Comparison of ENCODE assay signal across 10 cellular contexts in the genomic region with DNA sequence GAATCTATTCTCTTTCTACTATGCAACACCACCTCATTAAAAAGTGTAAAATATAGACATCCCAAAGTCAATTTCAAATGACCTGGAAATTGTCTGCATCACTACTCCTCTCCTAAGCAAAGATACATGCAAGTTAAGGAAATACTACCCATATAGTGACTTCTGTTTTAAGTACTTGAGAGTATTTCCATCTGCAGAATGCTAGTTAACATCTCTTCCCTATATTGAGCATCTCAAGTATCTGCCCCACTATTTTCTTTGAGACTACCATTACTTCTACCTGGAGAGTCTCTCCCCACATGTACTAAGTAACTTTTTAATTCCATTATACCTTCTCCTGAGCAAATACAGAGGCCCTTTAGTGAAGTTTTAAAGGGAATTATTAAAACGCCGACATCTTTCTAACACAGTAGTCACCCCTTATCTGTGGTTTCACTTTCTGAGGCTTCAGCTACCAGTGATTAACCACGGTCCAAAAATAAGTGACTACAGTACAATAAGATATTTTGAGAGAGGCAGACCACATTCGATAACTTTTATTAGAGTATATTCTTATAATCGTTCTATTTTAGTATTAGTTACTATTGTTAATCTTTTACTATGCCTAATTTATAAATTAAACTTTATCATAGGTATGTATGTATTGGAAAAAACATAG. TPM values are rescaled to one million over a fixed set of nuclear protein-coding genes. Genes with fewer than 3 reads are reported as not detected.
DNase-seq lines count a peak whose midpoint lies in the region; ATAC-seq and TF ChIP-seq lines count a peak whose summit lies in the region.
"Had no signal": no experiment of that assay in that cellular context is flagged by ENCODE, and none has a peak within 500 bp of the region (broad histone marks: within the 10 kb centered on the region; RNA-seq: fewer than 3 reads in every experiment).

No MANE protein-coding gene starts in this region.

- H3K27me3 ChIP-seq in CD4-positive, alpha-beta memory T cell (ENCODE audit: insufficient read depth, low read length): no peaks in the 10 kb centered on the region

- intact Hi-C loops in CD4-positive, alpha-beta memory T cell (cut with micrococcal nuclease): no loop called here
- intact Hi-C loops in MCF 10A (cut with micrococcal nuclease): no loop called here

- CTCF ChIA-PET in CD4-positive, alpha-beta memory T cell (lab: Charles Lee; ENCODE audit: partially characterized antibody): no interaction called here
- CTCF ChIA-PET in MCF 10A (lab: Yijun Ruan, JAX): no interaction called here

- H3K9me3 ChIP-seq in CD4-positive, alpha-beta memory T cell (ENCODE audit: control insufficient read depth in 1 of 2, low read length in 2 of 2): no peaks in the 10 kb centered on the region

- no peak for TF ChIP-seq CTCF in MCF 10A (IDR thresholded peaks at IDR 0.05; ENCODE audit: unreplicated experiment)

- H3K36me3 ChIP-seq in CD4-positive, alpha-beta memory T cell (ENCODE audit: insufficient read depth, low read length): peaks cover 53% of the 10 kb centered on the region

- no peaks in the 10 kb centered on the region for H3K9me3 Mint-ChIP-seq in immature natural killer cell
- no peaks in the 10 kb centered on the region for H3K9me3 Mint-ChIP-seq in CD4-positive, alpha-beta memory T cell
- H3K9me3 Mint-ChIP-seq in MCF 10A (ENCODE audit: unreplicated experiment): no peaks in the 10 kb centered on the region
- H3K9me3 Mint-ChIP-seq: nephron had no signal

- POLR2A ChIA-PET in CD4-positive, alpha-beta memory T cell (lab: Charles Lee; ENCODE audit: partially characterized antibody): no interaction called here
- POLR2A ChIA-PET in MCF 10A (lab: Yijun Ruan, JAX): interaction anchor here (0.7 to 1.7 kb wide), 3 partner anchors 9 to 21 kb away, joined by 3 to 6 read pairs (median 3); no protein-coding TSS in a partner anchor

- H3K4me1 Mint-ChIP-seq in immature natural killer cell: peaks cover 26 to 44% of the 10 kb centered on the region in 2 donors
- H3K4me1 Mint-ChIP-seq in CD4-positive, alpha-beta memory T cell: peaks cover 2 to 5% (median 2%) of the 10 kb centered on the region in 4 donors
- H3K4me1 Mint-ChIP-seq in MCF 10A (ENCODE audit: insufficient read depth, unreplicated experiment): peaks cover 3% of the 10 kb centered on the region
- H3K4me1 Mint-ChIP-seq: nephron had no signal

- peak; percentile 84 for ATAC-seq in GM18907 (IDR thresholded peaks at IDR 0.05; ENCODE audit: unreplicated experiment)
- peak; percentile 96 for ATAC-seq in GM21619 (IDR thresholded peaks at IDR 0.05; ENCODE audit: unreplicated experiment)
- ATAC-seq in HG03135 (IDR thresholded peaks at IDR 0.05; ENCODE audit: unreplicated experiment): peak; percentile 91

- H3K27me3 Mint-ChIP-seq in immature natural killer cell (ENCODE audit: low read depth in 3 of 3) (no peaks in the 10 kb centered on the region), MCF 10A (ENCODE audit: insufficient read depth, unreplicated experiment) (no peaks in the 10 kb centered on the region)
- H3K27me3 Mint-ChIP-seq in CD4-positive, alpha-beta memory T cell: no peaks in the 10 kb centered on the region

- H3K27ac Mint-ChIP-seq in immature natural killer cell (peak overlapping the region; percentile 25 to 87 (median 70)), MCF 10A (ENCODE audit: low read depth, unreplicated experiment) (no peak overlapping the region)
- H3K27ac Mint-ChIP-seq in CD4-positive, alpha-beta memory T cell: no peak overlapping the region
- H3K27ac Mint-ChIP-seq: nephron had no signal

- H3K4me3 Mint-ChIP-seq in immature natural killer cell (peak overlapping the region; percentile 60 to 82 (median 69)), MCF 10A (ENCODE audit: unreplicated experiment) (no peak overlapping the region)
- H3K4me3 Mint-ChIP-seq in CD4-positive, alpha-beta memory T cell: no peak overlapping the region
- H3K4me3 Mint-ChIP-seq: nephron had no signal

- no peaks in the 10 kb centered on the region for H3K4me1 ChIP-seq in CD4-positive, alpha-beta memory T cell (ENCODE audit: insufficient read depth, low read length)

- H3K27ac ChIP-seq in CD4-positive, alpha-beta memory T cell (ENCODE audit: low read depth, low read length): no peak overlapping the region

- BruUV-seq in MCF 10A (replicated peaks; lab: Mats Ljungman, UMichigan): no TSS peak

- no peak overlapping the region for H3K4me3 ChIP-seq in CD4-positive, alpha-beta memory T cell (ENCODE audit: low read length in 2 of 2)

- H3K36me3 Mint-ChIP-seq in immature natural killer cell (peaks cover 18 to 56% (median 27%) of the 10 kb centered on the region in 3 donors), MCF 10A (ENCODE audit: insufficient read depth, unreplicated experiment) (peaks cover 83% of the 10 kb centered on the region)
- peaks cover 70% of the 10 kb centered on the region in 2 donors for H3K36me3 Mint-ChIP-seq in CD4-positive, alpha-beta memory T cell

- DNase-seq in immature natural killer cell: no peak
- no peak for DNase-seq in CD4-positive, alpha-beta memory T cell
- no peak for DNase-seq in NCI-H345 treated with DMSO at 0.1 percent for 48 hours (lab: John Stamatoyannopoulos, UW; ENCODE audit: unreplicated experiment)
- no peak for DNase-seq in MCF 10A (ENCODE audit: unreplicated experiment)
- DNase-seq: activated effector memory CD4-positive, alpha-beta T cell treated with anti-CD3 and anti-CD28 coated beads, Interleukin-2, amount 50 U/mL, for 16 hours; NCI-H2029 treated with DMSO at 0.1 percent for 48 hours had no signal

RNA-seq across cellular contexts. Expression of gene CWC22, which starts 21.8 kb away (rescaled TPM):
- 10 to 100 TPM; 15.2 to 28.3 (median 21.1) TPM for polyA plus RNA-seq in immature natural killer cell
- total RNA-seq in CD4-positive, alpha-beta memory T cell: 10 to 100 TPM; 28.9 to 31.1 TPM
- 10 to 100 TPM; 18.1 to 27.5 TPM for polyA plus RNA-seq in CD4-positive, alpha-beta memory T cell
- total RNA-seq in MCF 10A (2022): 34.0 and 38.8 TPM in 2 replicates

Comparison
In these comparisons a context has a peak if more than half of its experiments do, and no peak if none do; other contexts are left out.
1. H3K27ac Mint-ChIP-seq: peak in immature natural killer cell (6 of 6); none in CD4-positive, alpha-beta memory T cell (0 of 7) and MCF 10A (single experiment).
2. H3K4me3 Mint-ChIP-seq: peak in immature natural killer cell (5 of 5); none in CD4-positive, alpha-beta memory T cell (0 of 8) and MCF 10A (single experiment).
3. Peak in every context shown above with its lines, with median percentiles within 50 percentile points of each other: ATAC-seq.